In genomic region chr15:45962733-45963132, GRCh38 we compare ENCODE assay signal across 28 cellular contexts.
"Had no signal": no experiment of that assay in that cellular context is flagged by ENCODE, and none has a peak within 500 bp of the region (broad histone marks: within the 10 kb centered on the region; RNA-seq: fewer than 3 reads in every experiment).

No MANE protein-coding gene starts in this region.

- H3K27ac ChIP-seq: colonic mucosa, coronary artery, dorsolateral prefrontal cortex, epithelial cell of prostate, esophagus muscularis mucosa, esophagus squamous epithelium, foreskin keratinocyte, gastrocnemius medialis, gastroesophageal sphincter, heart left ventricle, heart right ventricle had no signal

- H3K27me3 ChIP-seq: colonic mucosa, dorsolateral prefrontal cortex, esophagus muscularis mucosa, esophagus squamous epithelium, gastrocnemius medialis, gastroesophageal sphincter, heart left ventricle, heart right ventricle had no signal

- H3K4me1 ChIP-seq: colonic mucosa, esophagus muscularis mucosa, esophagus squamous epithelium, foreskin keratinocyte, gastrocnemius medialis, gastroesophageal sphincter, heart left ventricle, heart right ventricle had no signal

- H3K4me3 ChIP-seq: colonic mucosa, coronary artery, dorsolateral prefrontal cortex, esophagus muscularis mucosa, esophagus squamous epithelium, gastrocnemius medialis, gastroesophageal sphincter, heart left ventricle, heart right ventricle had no signal

- H3K9me3 ChIP-seq: colonic mucosa, gastrocnemius medialis had no signal

- H3K36me3 ChIP-seq: colonic mucosa, esophagus muscularis mucosa, esophagus squamous epithelium, gastrocnemius medialis, gastroesophageal sphincter, heart left ventricle, heart right ventricle had no signal

- DNase-seq: colonic mucosa; cortex of kidney; dermis blood vessel endothelial cell; dorsolateral prefrontal cortex; effector CD4-positive, alpha-beta T cell; effector CD8-positive, alpha-beta T cell; effector memory CD4-positive, alpha-beta T cell; effector memory CD8-positive, alpha-beta T cell; endodermal cell; erythroblast; esophagus squamous epithelium; foreskin fibroblast; foreskin keratinocyte; foreskin melanocyte; gastrocnemius medialis; glutamatergic neuron; head of caudate nucleus; heart left ventricle; heart right ventricle had no signal

- ATAC-seq: effector memory CD8-positive, alpha-beta T cell; esophagus mucosa; foreskin keratinocyte; gastrocnemius medialis; gastroesophageal sphincter; heart left ventricle; heart right ventricle had no signal

- FAIRE-seq: colon, endometrium, endothelial cell of umbilical vein, frontal cortex had no signal
